Comparison of ENCODE assay signal across 8 cellular contexts in the genomic region with DNA sequence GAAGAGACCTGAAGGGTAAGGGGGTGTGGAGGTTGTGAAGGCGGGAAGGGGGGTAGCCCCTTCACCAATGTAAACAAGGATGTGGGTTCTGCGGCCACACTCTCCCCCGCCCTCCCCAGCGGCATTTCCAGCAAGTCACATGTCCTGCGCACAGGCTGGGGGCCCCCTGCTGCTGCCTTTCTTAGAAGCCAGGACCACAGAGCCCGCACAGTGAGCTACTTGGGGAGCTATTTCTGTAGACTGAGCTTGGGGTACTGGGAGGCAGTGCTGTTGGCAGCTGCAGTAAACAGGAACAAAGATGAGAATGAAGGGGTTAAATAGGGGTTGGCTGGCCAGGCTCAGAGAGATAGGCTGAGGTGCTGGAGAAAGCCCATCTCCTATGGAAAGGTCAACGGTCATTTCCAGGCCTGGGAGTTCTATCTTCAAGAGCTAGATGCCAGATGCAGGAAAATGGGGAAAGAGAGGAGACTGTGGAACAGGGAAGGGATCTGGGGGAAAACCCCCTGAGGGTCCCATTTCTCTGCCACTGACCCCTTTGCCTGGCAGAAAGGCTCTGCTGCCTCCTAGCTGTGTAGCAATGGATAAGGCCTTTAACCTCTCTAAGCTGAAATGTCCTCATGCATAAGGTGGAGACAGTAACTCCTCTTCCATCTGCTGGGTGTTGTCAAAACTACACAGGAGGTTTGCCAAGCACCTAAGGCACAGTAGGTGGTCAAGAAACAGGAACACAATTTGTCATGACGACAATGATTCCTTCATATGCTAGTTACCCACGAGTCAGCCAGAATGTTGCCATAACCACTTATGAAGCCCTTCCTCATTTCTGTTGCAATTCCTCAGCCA. TPM values are rescaled to one million over a fixed set of nuclear protein-coding genes. Genes with fewer than 3 reads are reported as not detected.
DNase-seq lines count a peak whose midpoint lies in the region; ATAC-seq lines count a peak whose summit lies in the region.

No MANE protein-coding gene starts in this region.

- H3K27ac Mint-ChIP-seq in T-helper 1 cell treated with Interleukin-12 subunit alpha and Interleukin-12 subunit beta and Interleukin-4 antibody, amounts not matched to agents 30 μg/mL and 1 μg/mL, for 36 hours = peak overlapping the region; percentile 96
- peak overlapping the region; percentile 97 for H3K27ac Mint-ChIP-seq in activated naive CD8-positive, alpha-beta T cell treated with anti-CD3 and anti-CD28 coated beads, Interleukin-2, amount 50 U/mL, for 24 hours

- no peaks in the 10 kb centered on the region for H3K27me3 ChIP-seq in mesendoderm (ENCODE audit: insufficient read depth, low read length, poor library complexity)

- H3K79me2 ChIP-seq in mesendoderm (ENCODE audit: control insufficient read depth, insufficient read depth, low read length) = peaks cover 6% of the 10 kb centered on the region

- no peaks in the 10 kb centered on the region for H3K79me1 ChIP-seq in mesendoderm (ENCODE audit: low read length)

- H3K27ac ChIP-seq in mesendoderm (ENCODE audit: low read depth, low read length) = no peak overlapping the region

- no peak overlapping the region for H2BK15ac ChIP-seq in mesendoderm (replicated peaks; ENCODE audit: low read depth)

- H2BK120ac ChIP-seq in mesendoderm (ENCODE audit: low read depth, low read length) = no peak overlapping the region

- H3K27me3 Mint-ChIP-seq in T-helper 1 cell treated with Interleukin-12 subunit alpha and Interleukin-12 subunit beta and Interleukin-4 antibody, amounts not matched to agents 30 μg/mL and 1 μg/mL, for 36 hours (ENCODE audit: low read depth) = no peaks in the 10 kb centered on the region
- H3K27me3 Mint-ChIP-seq in activated naive CD8-positive, alpha-beta T cell treated with anti-CD3 and anti-CD28 coated beads, Interleukin-2, amount 50 U/mL, for 24 hours = no peaks in the 10 kb centered on the region

- peak overlapping the region; percentile 87 for H3K4me3 Mint-ChIP-seq in T-helper 1 cell treated with Interleukin-12 subunit alpha and Interleukin-12 subunit beta and Interleukin-4 antibody, amounts not matched to agents 30 μg/mL and 1 μg/mL, for 36 hours
- H3K4me3 Mint-ChIP-seq in activated naive CD8-positive, alpha-beta T cell treated with anti-CD3 and anti-CD28 coated beads, Interleukin-2, amount 50 U/mL, for 24 hours = peak overlapping the region; percentile 74

- H4K5ac ChIP-seq in mesendoderm (ENCODE audit: low read length) = no peak overlapping the region

- no peak overlapping the region for H2AK5ac ChIP-seq in mesendoderm (ENCODE audit: low read length)

- peak overlapping the region; percentile 64 for H3K56ac ChIP-seq in mesendoderm (ENCODE audit: low read length)

- no peak overlapping the region for H3K18ac ChIP-seq in mesendoderm (ENCODE audit: low read length)

- H3K4me1 Mint-ChIP-seq in T-helper 1 cell treated with Interleukin-12 subunit alpha and Interleukin-12 subunit beta and Interleukin-4 antibody, amounts not matched to agents 30 μg/mL and 1 μg/mL, for 36 hours (ENCODE audit: low read depth) = peaks cover 70% of the 10 kb centered on the region
- peaks cover 89% of the 10 kb centered on the region for H3K4me1 Mint-ChIP-seq in activated naive CD8-positive, alpha-beta T cell treated with anti-CD3 and anti-CD28 coated beads, Interleukin-2, amount 50 U/mL, for 24 hours

- no peaks in the 10 kb centered on the region for H3K9me3 Mint-ChIP-seq in T-helper 1 cell treated with Interleukin-12 subunit alpha and Interleukin-12 subunit beta and Interleukin-4 antibody, amounts not matched to agents 30 μg/mL and 1 μg/mL, for 36 hours
- H3K9me3 Mint-ChIP-seq in activated naive CD8-positive, alpha-beta T cell treated with anti-CD3 and anti-CD28 coated beads, Interleukin-2, amount 50 U/mL, for 24 hours = no peaks in the 10 kb centered on the region

- ATAC-seq in GM19023 (IDR thresholded peaks at IDR 0.05; ENCODE audit: unreplicated experiment) (peak; percentile 57), HG03097 (IDR thresholded peaks at IDR 0.05; ENCODE audit: low FRiP score, unreplicated experiment) (peak; percentile 47)
- ATAC-seq in activated naive CD8-positive, alpha-beta T cell treated with anti-CD3 and anti-CD28 coated beads, Interleukin-2, amount 50 U/mL, for 24 hours = peak; percentile 77
- peak; percentile 76 for ATAC-seq in stimulated activated naive CD8-positive, alpha-beta T cell treated with anti-CD3 and anti-CD28 coated beads, Interleukin-15, Interleukin-2, amounts not matched to agents 100 U/mL and 50 U/mL, for 24 hours

- H3K36me3 Mint-ChIP-seq in T-helper 1 cell treated with Interleukin-12 subunit alpha and Interleukin-12 subunit beta and Interleukin-4 antibody, amounts not matched to agents 30 μg/mL and 1 μg/mL, for 36 hours (ENCODE audit: low read depth) = peaks cover 48% of the 10 kb centered on the region
- H3K36me3 Mint-ChIP-seq in activated naive CD8-positive, alpha-beta T cell treated with anti-CD3 and anti-CD28 coated beads, Interleukin-2, amount 50 U/mL, for 24 hours (ENCODE audit: low read depth) = peaks cover 36% of the 10 kb centered on the region

- no peak overlapping the region for H3K4me2 ChIP-seq in mesendoderm (ENCODE audit: low read length)

- DNase-seq in activated naive CD8-positive, alpha-beta T cell treated with anti-CD3 and anti-CD28 coated beads, Interleukin-2, amount 50 U/mL, for 24 hours = peak; percentile 86
- DNase-seq in mesendoderm = peak; percentile 70
- peak; percentile 88 for DNase-seq in stimulated activated naive CD8-positive, alpha-beta T cell treated with anti-CD3 and anti-CD28 coated beads, Interleukin-15, Interleukin-2, amounts not matched to agents 100 U/mL and 50 U/mL, for 24 hours
- DNase-seq in foreskin melanocyte = no peak
- DNase-seq in cerebellar cortex (ENCODE audit: low spot score) = no peak

- peak overlapping the region; percentile 21 for H3K4ac ChIP-seq in mesendoderm (ENCODE audit: low read depth, low read length)

- no peak overlapping the region for H3K23ac ChIP-seq in mesendoderm (ENCODE audit: low read length)

- H3K9ac ChIP-seq in mesendoderm (ENCODE audit: low read length) = peak overlapping the region; percentile 23

- no peaks in the 10 kb centered on the region for H3K4me1 ChIP-seq in mesendoderm (ENCODE audit: control insufficient read depth, low read depth, low read length)

- no peak overlapping the region for H3K4me3 ChIP-seq in mesendoderm (ENCODE audit: low read length)

- peaks cover 2% of the 10 kb centered on the region for H3K36me3 ChIP-seq in mesendoderm (ENCODE audit: control insufficient read depth, insufficient read depth, low read length)

- no peak overlapping the region for H2BK5ac ChIP-seq in mesendoderm (ENCODE audit: low read length)

- no CpG with 5 or more reads among the region's 9 CpGs for WGBS in mesendoderm (ENCODE audit: extremely low coverage, insufficient coverage, low lambda C conversion rate)

- H4K8ac ChIP-seq in mesendoderm (ENCODE audit: low read depth, low read length) = no peak overlapping the region

RNA-seq across cellular contexts. Expression of gene PIM2, which starts 18.5 kb away (rescaled TPM):
- 55.7 TPM for polyA plus RNA-seq in mesendoderm (2013, experiment 1 of 2)
- 57.8 TPM for polyA plus RNA-seq in mesendoderm (2013, experiment 2 of 2)

RNA-seq across cellular contexts. Expression of gene OTUD5, which starts 20.1 kb away (rescaled TPM):
- polyA plus RNA-seq in mesendoderm (2013, experiment 1 of 2) = 36.6 TPM
- 35.8 TPM for polyA plus RNA-seq in mesendoderm (2013, experiment 2 of 2)

RNA-seq across cellular contexts. Expression of gene SLC35A2, which starts 25.8 kb away (rescaled TPM):
- 15.8 TPM for polyA plus RNA-seq in mesendoderm (2013, experiment 1 of 2)
- 15.7 TPM for polyA plus RNA-seq in mesendoderm (2013, experiment 2 of 2)

RNA-seq across cellular contexts. Expression of gene KCND1, which starts 34.4 kb away (rescaled TPM):
- 1.4 TPM for polyA plus RNA-seq in mesendoderm (2013, experiment 1 of 2)
- polyA plus RNA-seq in mesendoderm (2013, experiment 2 of 2) = 1.6 TPM

RNA-seq across cellular contexts. Expression of gene PQBP1, which starts 39.6 kb away (rescaled TPM):
- polyA plus RNA-seq in mesendoderm (2013, experiment 1 of 2) = 83.0 TPM
- polyA plus RNA-seq in mesendoderm (2013, experiment 2 of 2) = 83.7 TPM

Comparison
In these comparisons a context has a peak if more than half of its experiments do, and no peak if none do; other contexts are left out.
1. DNase-seq: peak in activated naive CD8-positive, alpha-beta T cell treated with anti-CD3 and anti-CD28 coated beads, Interleukin-2, amount 50 U/mL, for 24 hours (single experiment), mesendoderm (single experiment) and stimulated activated naive CD8-positive, alpha-beta T cell treated with anti-CD3 and anti-CD28 coated beads, Interleukin-15, Interleukin-2, amounts not matched to agents 100 U/mL and 50 U/mL, for 24 hours (single experiment); none in foreskin melanocyte (single experiment) and cerebellar cortex (single experiment).
2. Peak in every context shown above with its lines, with median percentiles within 50 percentile points of each other: ATAC-seq.